ENCODE assay signal across 2 cellular contexts in genomic region chr4:164706675-164707074, GRCh38.
A peak's percentile ranks its signal among the peaks of the same experiment; 100 is the strongest.
TF ChIP-seq lines count a peak whose summit lies in the region.

No MANE protein-coding gene starts in this region.

TF ChIP-seq in H1, 55 proteins besides CTCF, POLR2A, EP300 and RAD21:
- TF ChIP-seq TEAD4 (IDR thresholded peaks at IDR 0.05; ENCODE audit: low read depth, low read length) = peak; percentile 92
- peak; percentile 64 for TF ChIP-seq E2F6 (IDR thresholded peaks at IDR 0.05)
- no peak for TF ChIP-seq SP1 (IDR thresholded peaks at IDR 0.05; ENCODE audit: low read depth, low read length)
- TF ChIP-seq USF2 (IDR thresholded peaks at IDR 0.05; ENCODE audit: low read length) = 0 out of 2 replicates have a peak, but pooled peaks have one; percentile 25
- peak; percentile 76 for TF ChIP-seq MAX (IDR thresholded peaks at IDR 0.05)
- no peak for TF ChIP-seq SP4 (IDR thresholded peaks at IDR 0.05; ENCODE audit: low read length)

TF ChIP-seq in GM12891, 5 proteins besides CTCF, POLR2A, EP300 and RAD21:
- TF ChIP-seq POU2F2 (IDR thresholded peaks at IDR 0.05; ENCODE audit: low read depth, low read length) = no peak
- TF ChIP-seq SPI1 (IDR thresholded peaks at IDR 0.05; ENCODE audit: low read depth, low read length) = no peak
- TF ChIP-seq PAX5 (IDR thresholded peaks at IDR 0.05; ENCODE audit: insufficient read depth, low read length, severe bottlenecking) = no peak
- TF ChIP-seq TAF1 (IDR thresholded peaks at IDR 0.05; ENCODE audit: low read depth, low read length) = no peak
- TF ChIP-seq POLR2AphosphoS5 (IDR thresholded peaks at IDR 0.05; ENCODE audit: low read depth, low read length) = no peak
